ENCODE assay signal across 25 cellular contexts in genomic region chr10:128865398-128865797, GRCh38.
"Had no signal": no experiment of that assay in that cellular context is flagged by ENCODE, and none has a peak within 500 bp of the region (broad histone marks: within the 10 kb centered on the region; RNA-seq: fewer than 3 reads in every experiment).

No MANE protein-coding gene starts in this region.

- H2AFZ ChIP-seq: neural progenitor cell had no signal

- H3K9me3 Mint-ChIP-seq: activated CD4-positive, alpha-beta memory T cell treated with anti-CD3 and anti-CD28 coated beads for 36 hours; activated naive CD4-positive, alpha-beta T cell treated with anti-CD3 and anti-CD28 coated beads, Interleukin-2, amount 50 U/mL, for 72 hours; naive thymus-derived CD8-positive, alpha-beta T cell; stimulated activated effector memory CD8-positive, alpha-beta T cell treated with anti-CD3 and anti-CD28 coated beads, Interleukin-12 subunit alpha, Interleukin-12 subunit beta, amount 100 ng/mL, for 72 hours; stimulated activated naive CD8-positive, alpha-beta T cell treated with anti-CD3 and anti-CD28 coated beads, Interleukin-15, amount 100 ng/mL, for 72 hours; T-helper 2 cell treated with Interferon-gamma antibody and Interleukin-4, amounts not matched to agents 5 μg/mL and 100 μg/mL, for 36 hours had no signal

- H3K4me3 Mint-ChIP-seq: activated CD4-positive, alpha-beta memory T cell treated with anti-CD3 and anti-CD28 coated beads for 36 hours; naive thymus-derived CD8-positive, alpha-beta T cell; neural progenitor cell; stimulated activated effector memory CD8-positive, alpha-beta T cell treated with anti-CD3 and anti-CD28 coated beads, Interleukin-12 subunit alpha, Interleukin-12 subunit beta, amount 100 ng/mL, for 72 hours; stimulated activated naive CD8-positive, alpha-beta T cell treated with anti-CD3 and anti-CD28 coated beads, Interleukin-15, amount 100 ng/mL, for 72 hours; T-helper 2 cell treated with Interferon-gamma antibody and Interleukin-4, amounts not matched to agents 5 μg/mL and 100 μg/mL, for 36 hours; type B pancreatic cell had no signal

- H3K27me3 Mint-ChIP-seq: activated CD4-positive, alpha-beta memory T cell treated with anti-CD3 and anti-CD28 coated beads for 36 hours had no signal

- ATAC-seq: activated CD4-positive, CD25-positive, alpha-beta regulatory T cell treated with anti-CD3 and anti-CD28 coated beads, Interleukin-2, amount 50 U/mL, for 24 hours; activated naive CD4-positive, alpha-beta T cell treated with anti-CD3 and anti-CD28 coated beads, Interleukin-2, amount 50 U/mL, for 72 hours; gastrocnemius medialis; left cardiac atrium; naive thymus-derived CD8-positive, alpha-beta T cell; stimulated activated effector memory CD8-positive, alpha-beta T cell treated with anti-CD3 and anti-CD28 coated beads, Interleukin-12 subunit alpha, Interleukin-12 subunit beta, amount 100 ng/mL, for 72 hours; stimulated activated naive CD8-positive, alpha-beta T cell treated with anti-CD3 and anti-CD28 coated beads, Interleukin-15, amount 100 ng/mL, for 72 hours had no signal

- DNase-seq: activated CD4-positive, alpha-beta memory T cell treated with anti-CD3 and anti-CD28 coated beads for 36 hours; activated CD4-positive, alpha-beta T cell treated with anti-CD3 and anti-CD28 coated beads for 48 hours; activated naive CD4-positive, alpha-beta T cell; activated T-cell treated with anti-CD3 and anti-CD28 coated beads, Interleukin-2, amount 50 U/mL, for 48 hours; effector memory CD4-positive, alpha-beta T cell; gastrocnemius medialis; hippocampal formation; left cardiac atrium; naive thymus-derived CD8-positive, alpha-beta T cell; stimulated activated CD4-positive, alpha-beta T cell treated with anti-CD3 and anti-CD28 coated beads, Interleukin-12 subunit alpha, Interleukin-12 subunit beta, amount 100 ng/mL, for 4 hours; stimulated activated CD4-positive, alpha-beta T cell treated with anti-CD3 and anti-CD28 coated beads, Interleukin-4, amount 100 ng/mL, for 24 hours; stimulated activated naive CD8-positive, alpha-beta T cell treated with anti-CD3 and anti-CD28 coated beads, Interleukin-15, amount 100 ng/mL, for 72 hours; substantia nigra; T-helper 1 cell; WERI-Rb-1 had no signal

- H3K9me3 ChIP-seq: gastrocnemius medialis, uterus had no signal

- H3K36me3 Mint-ChIP-seq: activated CD4-positive, alpha-beta memory T cell treated with anti-CD3 and anti-CD28 coated beads for 36 hours; activated naive CD4-positive, alpha-beta T cell treated with anti-CD3 and anti-CD28 coated beads, Interleukin-2, amount 50 U/mL, for 72 hours; naive thymus-derived CD8-positive, alpha-beta T cell; neural progenitor cell; stimulated activated effector memory CD8-positive, alpha-beta T cell treated with anti-CD3 and anti-CD28 coated beads, Interleukin-12 subunit alpha, Interleukin-12 subunit beta, amount 100 ng/mL, for 72 hours; type B pancreatic cell had no signal

- H3K4me2 ChIP-seq: neural progenitor cell had no signal

- H3K4me1 Mint-ChIP-seq: naive thymus-derived CD8-positive, alpha-beta T cell; stimulated activated effector memory CD8-positive, alpha-beta T cell treated with anti-CD3 and anti-CD28 coated beads, Interleukin-12 subunit alpha, Interleukin-12 subunit beta, amount 100 ng/mL, for 72 hours; stimulated activated naive CD8-positive, alpha-beta T cell treated with anti-CD3 and anti-CD28 coated beads, Interleukin-15, amount 100 ng/mL, for 72 hours had no signal

- H3K4me3 ChIP-seq: dorsolateral prefrontal cortex, gastrocnemius medialis, neural progenitor cell, skin epidermis, uterus had no signal

- H3K4me1 ChIP-seq: gastrocnemius medialis, uterus had no signal

- H3K27me3 ChIP-seq: dorsolateral prefrontal cortex, gastrocnemius medialis, neural progenitor cell, uterus had no signal

- H3K27ac ChIP-seq: dorsolateral prefrontal cortex, gastrocnemius medialis, neural progenitor cell, skin epidermis, uterus, WERI-Rb-1 had no signal

- H3K36me3 ChIP-seq: gastrocnemius medialis, neural progenitor cell, uterus, WERI-Rb-1 had no signal

- H3K27ac Mint-ChIP-seq: activated CD4-positive, alpha-beta memory T cell treated with anti-CD3 and anti-CD28 coated beads for 36 hours; activated naive CD4-positive, alpha-beta T cell treated with anti-CD3 and anti-CD28 coated beads, Interleukin-2, amount 50 U/mL, for 72 hours; naive thymus-derived CD8-positive, alpha-beta T cell; neural progenitor cell; progenitor cell of endocrine pancreas; stimulated activated effector memory CD8-positive, alpha-beta T cell treated with anti-CD3 and anti-CD28 coated beads, Interleukin-12 subunit alpha, Interleukin-12 subunit beta, amount 100 ng/mL, for 72 hours; stimulated activated naive CD8-positive, alpha-beta T cell treated with anti-CD3 and anti-CD28 coated beads, Interleukin-15, amount 100 ng/mL, for 72 hours; T-helper 2 cell treated with Interferon-gamma antibody and Interleukin-4, amounts not matched to agents 5 μg/mL and 100 μg/mL, for 36 hours; type B pancreatic cell had no signal

- H3K9ac ChIP-seq: neural progenitor cell had no signal
